ENCODE assay signal across 16 cellular contexts in the genomic region with DNA sequence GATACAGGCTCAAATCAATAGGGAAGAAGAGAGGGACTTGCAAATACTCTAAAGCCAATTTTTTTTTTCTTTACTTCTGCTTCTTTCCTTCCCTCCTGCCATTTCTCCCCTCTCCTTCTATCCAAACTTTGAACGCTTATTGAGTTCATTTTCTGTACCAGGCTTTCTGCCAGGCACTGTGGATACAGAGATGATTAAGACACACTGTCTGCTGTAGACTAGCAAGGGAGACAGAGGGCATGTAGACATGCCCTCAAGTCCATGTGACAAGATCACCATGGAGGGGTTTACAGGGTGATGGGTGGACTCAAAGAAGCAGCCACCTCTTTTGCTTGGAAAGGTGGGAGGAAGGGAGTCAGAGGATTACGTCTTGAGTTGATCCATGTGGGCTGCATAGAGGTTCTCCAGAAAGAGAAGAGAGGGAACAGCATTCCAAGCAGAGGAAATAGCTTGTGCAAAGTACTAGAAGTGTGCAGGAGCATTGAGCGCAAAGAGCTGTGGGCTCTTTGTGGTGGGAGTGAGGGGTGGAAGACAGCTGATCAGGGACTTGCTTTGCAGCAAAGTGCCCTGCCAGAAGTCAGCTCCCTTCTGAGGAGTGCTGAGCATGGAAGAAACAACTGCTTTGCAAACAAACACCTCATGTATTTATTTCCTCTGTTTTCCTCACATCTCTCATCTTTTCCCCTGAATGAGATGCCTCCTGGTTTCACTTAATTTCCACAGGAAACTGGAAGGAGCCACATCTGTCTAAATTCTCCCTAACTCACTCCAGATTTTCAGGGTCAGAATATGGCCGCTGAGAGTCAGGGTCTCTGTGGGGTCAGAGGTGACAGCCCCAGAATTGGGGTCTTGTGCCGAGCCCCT.
"Had no signal": no experiment of that assay in that cellular context is flagged by ENCODE, and none has a peak within 500 bp of the region (broad histone marks: within the 10 kb centered on the region; RNA-seq: fewer than 3 reads in every experiment).

No MANE protein-coding gene starts in this region.

- H3K36me3 Mint-ChIP-seq: activated CD8-positive, alpha-beta memory T cell treated with anti-CD3 and anti-CD28 coated beads, Interleukin-2, amount 10 ng/mL, durations not matched to agents 7 days and 5 days; activated naive CD8-positive, alpha-beta T cell treated with anti-CD3 and anti-CD28 coated beads, Interleukin-2, amount 10 ng/mL, durations not matched to agents 7 days and 5 days; natural killer cell treated with Interleukin-12 subunit alpha and Interleukin-12 subunit beta and Interleukin-15 and Interleukin-18, amount 100 ng/mL, for 72 hours; stimulated activated effector memory CD8-positive, alpha-beta T cell treated with anti-CD3 and anti-CD28 coated beads, Interleukin-12 subunit alpha, Interleukin-12 subunit beta, amount 100 ng/mL, for 72 hours had no signal

- DNase-seq: activated B cell treated with CpG ODN at 0.5 μM for 24 hours; activated CD4-positive, alpha-beta T cell treated with anti-CD3 and anti-CD28 coated beads, Interleukin-2, amount 10 ng/mL, durations not matched to agents 7 days and 5 days; activated CD8-positive, alpha-beta memory T cell treated with anti-CD3 and anti-CD28 coated beads, Interleukin-2, amount 10 ng/mL, durations not matched to agents 7 days and 5 days; activated gamma-delta T cell treated with Interleukin-2 at 50 U/mL for 16 hours; activated naive CD8-positive, alpha-beta T cell treated with anti-CD3 and anti-CD28 coated beads, Interleukin-2, amount 10 ng/mL, durations not matched to agents 7 days and 5 days; activated T-cell treated with anti-CD3 and anti-CD28 coated beads, Interleukin-2, amount 50 U/mL, for 48 hours; caudate nucleus; mammary epithelial cell; SIG-M5; substantia nigra; T-helper 2 cell; trophoblast cell had no signal

- H3K27ac Mint-ChIP-seq: activated B cell treated with CpG ODN at 0.5 μM for 24 hours; activated CD4-positive, alpha-beta T cell treated with anti-CD3 and anti-CD28 coated beads, Interleukin-2, amount 10 ng/mL, durations not matched to agents 7 days and 5 days; activated CD8-positive, alpha-beta memory T cell treated with anti-CD3 and anti-CD28 coated beads, Interleukin-2, amount 10 ng/mL, durations not matched to agents 7 days and 5 days; activated naive CD8-positive, alpha-beta T cell treated with anti-CD3 and anti-CD28 coated beads, Interleukin-2, amount 10 ng/mL, durations not matched to agents 7 days and 5 days; natural killer cell treated with Interleukin-12 subunit alpha and Interleukin-12 subunit beta and Interleukin-15 and Interleukin-18, amount 100 ng/mL, for 72 hours; stimulated activated effector memory CD8-positive, alpha-beta T cell treated with anti-CD3 and anti-CD28 coated beads, Interleukin-12 subunit alpha, Interleukin-12 subunit beta, amount 100 ng/mL, for 72 hours had no signal

- ATAC-seq: activated CD8-positive, alpha-beta memory T cell treated with anti-CD3 and anti-CD28 coated beads, Interleukin-2, amount 10 ng/mL, durations not matched to agents 7 days and 5 days; natural killer cell treated with Interleukin-12 subunit alpha and Interleukin-12 subunit beta and Interleukin-15 and Interleukin-18, amount 100 ng/mL, for 72 hours; stimulated activated effector memory CD8-positive, alpha-beta T cell treated with anti-CD3 and anti-CD28 coated beads, Interleukin-12 subunit alpha, Interleukin-12 subunit beta, amount 100 ng/mL, for 72 hours had no signal

- H3K4me2 ChIP-seq: smooth muscle cell had no signal

- FAIRE-seq: TTC549 had no signal

- H3K4me3 ChIP-seq: smooth muscle cell had no signal

- H3K4me3 Mint-ChIP-seq: activated B cell treated with CpG ODN at 0.5 μM for 24 hours; activated CD4-positive, alpha-beta T cell treated with anti-CD3 and anti-CD28 coated beads, Interleukin-2, amount 10 ng/mL, durations not matched to agents 7 days and 5 days; activated CD8-positive, alpha-beta memory T cell treated with anti-CD3 and anti-CD28 coated beads, Interleukin-2, amount 10 ng/mL, durations not matched to agents 7 days and 5 days; activated naive CD8-positive, alpha-beta T cell treated with anti-CD3 and anti-CD28 coated beads, Interleukin-2, amount 10 ng/mL, durations not matched to agents 7 days and 5 days; natural killer cell treated with Interleukin-12 subunit alpha and Interleukin-12 subunit beta and Interleukin-15 and Interleukin-18, amount 100 ng/mL, for 72 hours; stimulated activated effector memory CD8-positive, alpha-beta T cell treated with anti-CD3 and anti-CD28 coated beads, Interleukin-12 subunit alpha, Interleukin-12 subunit beta, amount 100 ng/mL, for 72 hours had no signal

- H3K4me1 Mint-ChIP-seq: activated B cell treated with CpG ODN at 0.5 μM for 24 hours; activated CD4-positive, alpha-beta T cell treated with anti-CD3 and anti-CD28 coated beads, Interleukin-2, amount 10 ng/mL, durations not matched to agents 7 days and 5 days; activated CD8-positive, alpha-beta memory T cell treated with anti-CD3 and anti-CD28 coated beads, Interleukin-2, amount 10 ng/mL, durations not matched to agents 7 days and 5 days; activated naive CD8-positive, alpha-beta T cell treated with anti-CD3 and anti-CD28 coated beads, Interleukin-2, amount 10 ng/mL, durations not matched to agents 7 days and 5 days; stimulated activated effector memory CD8-positive, alpha-beta T cell treated with anti-CD3 and anti-CD28 coated beads, Interleukin-12 subunit alpha, Interleukin-12 subunit beta, amount 100 ng/mL, for 72 hours had no signal

- H3K9me3 Mint-ChIP-seq: activated B cell treated with CpG ODN at 0.5 μM for 24 hours; activated CD4-positive, alpha-beta T cell treated with anti-CD3 and anti-CD28 coated beads, Interleukin-2, amount 10 ng/mL, durations not matched to agents 7 days and 5 days; activated naive CD8-positive, alpha-beta T cell treated with anti-CD3 and anti-CD28 coated beads, Interleukin-2, amount 10 ng/mL, durations not matched to agents 7 days and 5 days; natural killer cell treated with Interleukin-12 subunit alpha and Interleukin-12 subunit beta and Interleukin-15 and Interleukin-18, amount 100 ng/mL, for 72 hours; stimulated activated effector memory CD8-positive, alpha-beta T cell treated with anti-CD3 and anti-CD28 coated beads, Interleukin-12 subunit alpha, Interleukin-12 subunit beta, amount 100 ng/mL, for 72 hours had no signal
